Comparison of ENCODE assay signal across 9 cellular contexts in genomic region chr12:54306925-54307731, GRCh38. TPM values are rescaled to one million over a fixed set of nuclear protein-coding genes. Genes with fewer than 3 reads are reported as not detected.
DNase-seq lines count a peak whose midpoint lies in the region; ATAC-seq and TF ChIP-seq lines count a peak whose summit lies in the region.
"Had no signal": no experiment of that assay in that cellular context is flagged by ENCODE, and none has a peak within 500 bp of the region (broad histone marks: within the 10 kb centered on the region; RNA-seq: fewer than 3 reads in every experiment).

No MANE protein-coding gene starts in this region.

- CTCF ChIA-PET in MCF 10A (lab: Yijun Ruan, JAX) (interaction anchor here (0.5 to 5.8 kb wide), 11 partner anchors 12 to 1882 kb away, joined by 3 to 37 read pairs (median 3); partner anchors contain the start of genes COPZ1 and SMARCC2), A673 (lab: Charles Lee) (interaction anchor here (0.7 kb wide), 1 partner anchor 10 kb away, joined by 11 read pairs; no protein-coding TSS in a partner anchor)

- H3K4me3 Mint-ChIP-seq in MCF 10A (ENCODE audit: unreplicated experiment) = no peak overlapping the region
- no peak overlapping the region for H3K4me3 Mint-ChIP-seq in HFFc6
- H3K4me3 Mint-ChIP-seq: activated naive CD8-positive, alpha-beta T cell had no signal

- BruUV-seq in MCF 10A (replicated peaks; lab: Mats Ljungman, UMichigan) = no TSS peak
- no TSS peak for BruUV-seq in A673 (replicated peaks; lab: Mats Ljungman, UMichigan)

- H3K4me1 Mint-ChIP-seq in MCF 10A (ENCODE audit: insufficient read depth, unreplicated experiment) = peaks cover 34% of the 10 kb centered on the region
- H3K4me1 Mint-ChIP-seq in HFFc6 (ENCODE audit: low read depth) = peaks cover 7% of the 10 kb centered on the region; the same call in 1 of the 2 replicates

- POLR2A ChIA-PET in MCF 10A (lab: Yijun Ruan, JAX) (interaction anchor here (0.7 to 3.8 kb wide), 9 partner anchors 17 to 52 kb away, joined by 3 to 26 read pairs (median 5); partner anchors contain the start of genes CBX5, COPZ1 and HNRNPA1), A673 (lab: Charles Lee; ENCODE audit: low non-redundant PET) (interaction anchor here (0.6 kb wide), 1 partner anchor 18 kb away, joined by 4 read pairs; the partner anchor contains the start of gene COPZ1)

- H3K36me3 Mint-ChIP-seq in MCF 10A (ENCODE audit: insufficient read depth, unreplicated experiment) (no peaks in the 10 kb centered on the region), HFFc6 (ENCODE audit: low read depth) (no peaks in the 10 kb centered on the region)
- H3K36me3 Mint-ChIP-seq: activated naive CD8-positive, alpha-beta T cell had no signal

- peak; percentile 99 for ATAC-seq in mucosa of descending colon

- H3K27me3 Mint-ChIP-seq in MCF 10A (ENCODE audit: insufficient read depth, unreplicated experiment) (no peaks in the 10 kb centered on the region), HFFc6 (ENCODE audit: insufficient read depth) (peaks cover 16% of the 10 kb centered on the region)

- H3K9me3 ChIP-seq in mucosa of descending colon (no peaks in the 10 kb centered on the region), A673 (ENCODE audit: low read depth, low read length, poor library complexity, severe bottlenecking) (no peaks in the 10 kb centered on the region), vagina (no peaks in the 10 kb centered on the region)

- H3K36me3 ChIP-seq in mucosa of descending colon (ENCODE audit: low read depth) (no peaks in the 10 kb centered on the region), A673 (ENCODE audit: insufficient read depth, low read length, poor library complexity, severe bottlenecking) (no peaks in the 10 kb centered on the region), vagina (no peaks in the 10 kb centered on the region)

- no peak for TF ChIP-seq POLR2A in vagina (IDR thresholded peaks at IDR 0.05)

- H3K4me3 ChIP-seq in mucosa of descending colon (no peak overlapping the region), A673 (ENCODE audit: low read depth, low read length, poor library complexity, severe bottlenecking) (no peak overlapping the region), vagina (no peak overlapping the region)

- DNase-seq in GDM1 (lab: John Stamatoyannopoulos, UW) (peak; percentile 97), NCI-H460 (ENCODE audit: extremely low read depth, low read depth) (peak; percentile 78), MCF 10A (ENCODE audit: unreplicated experiment) (peak; percentile 99), mucosa of descending colon (peak; percentile 96 to 98 (median 96)), A673 (ENCODE audit: low spot score) (no peak), HuH-7.5 (ENCODE audit: low spot score) (no peak), HFFc6 (no peak), vagina (ENCODE audit: extremely low spot score in 2 of 2) (no peak)

- H3K27ac Mint-ChIP-seq in MCF 10A (ENCODE audit: low read depth, unreplicated experiment) (no peak overlapping the region), HFFc6 (no peak overlapping the region)
- H3K27ac Mint-ChIP-seq: activated naive CD8-positive, alpha-beta T cell had no signal

- H3K27ac ChIP-seq in A673 (ENCODE audit: low read depth, low read length, poor library complexity, severe bottlenecking) (no peak overlapping the region), vagina (no peak overlapping the region)

- H3K27me3 ChIP-seq in A673 (replicated peaks; ENCODE audit: insufficient read depth, low read depth, low read length, poor library complexity) (no peaks in the 10 kb centered on the region), vagina (no peaks in the 10 kb centered on the region)

- TF ChIP-seq CTCF in MCF 10A (IDR thresholded peaks at IDR 0.05; ENCODE audit: unreplicated experiment) (no peak), mucosa of descending colon (IDR thresholded peaks at IDR 0.05) (no peak), A673 (conservative IDR thresholded peaks at IDR 0.05; ENCODE audit: low read depth, low read length) (no peak), HFFc6 (IDR thresholded peaks at IDR 0.05) (no peak), vagina (IDR thresholded peaks at IDR 0.05) (no peak)

- H3K9me3 Mint-ChIP-seq in MCF 10A (ENCODE audit: unreplicated experiment) = no peaks in the 10 kb centered on the region
- no peaks in the 10 kb centered on the region for H3K9me3 Mint-ChIP-seq in HFFc6

- peaks cover 8% of the 10 kb centered on the region for H3K4me1 ChIP-seq in mucosa of descending colon (ENCODE audit: low read depth)
- no peaks in the 10 kb centered on the region for H3K4me1 ChIP-seq in A673 (ENCODE audit: insufficient read depth, low read length, poor library complexity, severe bottlenecking)
- no peaks in the 10 kb centered on the region for H3K4me1 ChIP-seq in vagina

- intact Hi-C loops in MCF 10A (cut with micrococcal nuclease) = no loop called here
- intact Hi-C loops in mucosa of descending colon (cut with DNase I, micrococcal nuclease) = no loop called here
- intact Hi-C loops in A673 (cut with micrococcal nuclease; ENCODE audit: unreplicated experiment) = no loop called here
- intact Hi-C loops in vagina (cut with DNase I) = no loop called here

RNA-seq across cellular contexts. Expression of gene NFE2, which starts 6.3 kb away (rescaled TPM):
- total RNA-seq in NCI-H460 (2014; rRNA removed; shearing (Covaris generic)) = 0.69 and 0.72 TPM in 2 replicates
- 0.16 and 0.96 TPM in 2 replicates for polyA plus RNA-seq in NCI-H460 (2014; cell fraction: nucleus; rRNA removed)
- total RNA-seq in MCF 10A (2022) (0.40 and 0.64 TPM in 2 replicates), mucosa of descending colon (under 1 TPM in 2 of 3 donors, not detected in 1; 0.25 to 0.31 TPM), A673 (2021) (not detected in 2 replicates), vagina (not detected)
- total RNA-seq in HFFc6 (2021; fragmentation: NEBNext Ultra II Directional; extraction: Animal tissue kit (Norgen Biotek cat#: 25700)) = under 1 TPM; 0.21 to 0.59 (median 0.32) TPM

RNA-seq across cellular contexts. Expression of gene COPZ1, which starts 17.8 kb away (rescaled TPM):
- 293 and 294 TPM in 2 replicates for total RNA-seq in NCI-H460 (2014; rRNA removed; shearing (Covaris generic))
- polyA plus RNA-seq in NCI-H460 (2014; cell fraction: nucleus; rRNA removed) = 98.1 and 188 TPM in 2 replicates
- total RNA-seq in MCF 10A (2022) = 207 and 299 TPM in 2 replicates
- 100 to 1,000 TPM in 2 of 3 donors, 10 to 100 TPM in 1; 84.0 to 115 (median 104) TPM for total RNA-seq in mucosa of descending colon
- total RNA-seq in A673 (2021) = 169 and 187 TPM in 2 replicates
- total RNA-seq in HFFc6 (2021; fragmentation: NEBNext Ultra II Directional; extraction: Animal tissue kit (Norgen Biotek cat#: 25700)) = 100 to 1,000 TPM; 178 to 225 (median 200) TPM
- 47.6 TPM for total RNA-seq in vagina

RNA-seq across cellular contexts. Expression of gene HNRNPA1, which starts 26.6 kb away (rescaled TPM):
- 612 and 670 TPM in 2 replicates for total RNA-seq in NCI-H460 (2014; rRNA removed; shearing (Covaris generic))
- polyA plus RNA-seq in NCI-H460 (2014; cell fraction: nucleus; rRNA removed) = 503 and 568 TPM in 2 replicates
- 1,158 and 1,435 TPM in 2 replicates for total RNA-seq in MCF 10A (2022)
- 100 to 1,000 TPM; 580 to 894 (median 610) TPM for total RNA-seq in mucosa of descending colon
- total RNA-seq in A673 (2021) = 1,763 and 1,764 TPM in 2 replicates
- 1,000 to 10,000 TPM in 3 of 6 experiments, 100 to 1,000 TPM in 3; 768 to 1,141 (median 1,018) TPM for total RNA-seq in HFFc6 (2021; fragmentation: NEBNext Ultra II Directional; extraction: Animal tissue kit (Norgen Biotek cat#: 25700))
- 521 TPM for total RNA-seq in vagina

RNA-seq across cellular contexts. Expression of gene CBX5, which starts 27.2 kb away (rescaled TPM):
- 41.6 and 48.5 TPM in 2 replicates for total RNA-seq in NCI-H460 (2014; rRNA removed; shearing (Covaris generic))
- polyA plus RNA-seq in NCI-H460 (2014; cell fraction: nucleus; rRNA removed) = 33.3 and 40.5 TPM in 2 replicates
- total RNA-seq in MCF 10A (2022) (109 and 112 TPM in 2 replicates), mucosa of descending colon (10 to 100 TPM; 37.1 to 56.9 (median 50.5) TPM), A673 (2021) (235 and 254 TPM in 2 replicates), vagina (21.6 TPM)
- total RNA-seq in HFFc6 (2021; fragmentation: NEBNext Ultra II Directional; extraction: Animal tissue kit (Norgen Biotek cat#: 25700)) = 100 to 1,000 TPM in 4 of 6 experiments, 10 to 100 TPM in 2; 76.8 to 128 (median 117) TPM

RNA-seq across cellular contexts. Expression of gene GPR84, which starts 57.2 kb away (rescaled TPM):
- not detected in 2 replicates for total RNA-seq in NCI-H460 (2014; rRNA removed; shearing (Covaris generic))
- polyA plus RNA-seq in NCI-H460 (2014; cell fraction: nucleus; rRNA removed) = not detected in 2 replicates
- total RNA-seq in MCF 10A (2022) (0.17 TPM in 1 of 2 replicates, not detected in the other), mucosa of descending colon (1 to 10 TPM in 1 of 3 donors, under 1 TPM in 1, not detected in 1; 0.60 to 1.7 TPM), A673 (2021) (not detected in 2 replicates), vagina (not detected)
- not detected for total RNA-seq in HFFc6 (2021; fragmentation: NEBNext Ultra II Directional; extraction: Animal tissue kit (Norgen Biotek cat#: 25700))

Comparison
In these comparisons a context has a peak if more than half of its experiments do, and no peak if none do; other contexts are left out.
1. DNase-seq: peak in GDM1 (single experiment), NCI-H460 (single experiment), MCF 10A (single experiment) and mucosa of descending colon (3 of 3); none in A673 (single experiment), HuH-7.5 (single experiment), HFFc6 (single experiment) and vagina (0 of 2).